8 cellular contexts compared by ENCODE assay signal in the genomic region with DNA sequence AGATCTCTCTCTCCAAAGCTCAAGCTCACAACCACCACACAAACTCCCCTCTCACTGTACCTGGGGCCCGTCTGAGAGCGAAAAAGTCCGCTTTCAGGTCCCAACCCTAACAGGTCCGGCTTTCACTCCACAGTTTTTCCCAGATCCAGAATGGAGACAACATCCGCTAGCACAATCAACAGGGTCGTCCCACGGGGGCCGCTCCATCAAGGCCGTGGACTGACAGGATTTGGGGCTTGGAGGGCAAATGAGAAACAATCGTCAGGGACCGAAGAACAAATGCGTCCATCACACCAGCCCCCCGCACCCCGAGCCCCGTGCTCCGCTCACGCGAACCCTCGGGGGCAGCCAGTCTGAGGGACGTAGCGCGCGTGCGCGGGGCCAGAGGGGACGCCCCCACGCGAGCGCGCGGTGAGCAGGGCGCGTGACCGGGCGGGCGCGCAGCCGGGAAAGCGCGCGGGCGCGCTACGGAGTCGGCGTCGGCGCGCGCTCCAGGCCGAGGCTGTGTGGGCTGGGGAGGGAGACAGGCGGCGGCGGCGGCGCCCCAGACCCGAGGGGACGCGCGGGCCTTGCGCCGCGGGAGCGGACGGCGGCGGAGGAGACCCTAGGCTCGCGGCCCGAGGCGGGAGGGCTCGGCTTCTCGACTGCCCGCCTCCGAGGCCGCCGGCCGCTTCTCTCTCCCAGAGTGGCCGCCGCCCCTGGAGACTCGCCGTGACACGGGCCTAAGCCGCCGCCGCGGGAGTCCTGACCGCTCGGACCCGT. TPM values are rescaled to one million over a fixed set of nuclear protein-coding genes. Genes with fewer than 3 reads are reported as not detected.
DNase-seq lines count a peak whose midpoint lies in the region; ATAC-seq and TF ChIP-seq lines count a peak whose summit lies in the region.

Gene SLK, plus strand, starts transcription at position 470 of the 762 bp plus-strand sequence. CDS start 606 bp downstream, outside the sequence.

- TF ChIP-seq CTCF in epithelial cell of proximal tubule (conservative IDR thresholded peaks at IDR 0.05; ENCODE audit: low read depth, low read length), result no peak

- H3K9ac ChIP-seq in mucosa of rectum (ENCODE audit: low read depth in 1 of 2, low read length in 2 of 2), result peak within 1 kb of the TSS; percentile 99 to 100

- H3K9me3 ChIP-seq in mucosa of rectum (ENCODE audit: control insufficient read depth in 2 of 2, low read length in 2 of 2), result no peaks in the 10 kb centered on the region

- peak within 1 kb of the TSS; percentile 95 for H3K4me3 ChIP-seq in epithelial cell of proximal tubule (ENCODE audit: low read depth, low read length)
- peak within 1 kb of the TSS; percentile 92 to 100 for H3K4me3 ChIP-seq in mucosa of rectum (ENCODE audit: low read length in 2 of 2)

- peak within 1 kb of the TSS; percentile 93 to 96 for H3K27ac ChIP-seq in mucosa of rectum (ENCODE audit: low read depth in 2 of 2, low read length in 2 of 2)

- peaks cover 17 to 23% of the 10 kb centered on the region in 2 donors for H3K4me1 ChIP-seq in mucosa of rectum (ENCODE audit: control insufficient read depth in 2 of 2, insufficient read depth in 2 of 2, low read length in 2 of 2)

- ATAC-seq in GM19468 (IDR thresholded peaks at IDR 0.05; ENCODE audit: extremely low read depth, unreplicated experiment), result peak; percentile 78

- no peaks in the 10 kb centered on the region for H3K36me3 ChIP-seq in mucosa of rectum (ENCODE audit: control insufficient read depth in 2 of 2, insufficient read depth in 2 of 2, low read length in 2 of 2)

- no peaks in the 10 kb centered on the region for H3K27me3 ChIP-seq in mucosa of rectum (ENCODE audit: control insufficient read depth in 2 of 2, insufficient read depth in 2 of 2, low read length in 2 of 2)

- DNase-seq in COR-L47 (lab: John Stamatoyannopoulos, UW), result peak; percentile 45
- peak; percentile 32 for DNase-seq in HS-5 (ENCODE audit: low read depth)
- DNase-seq in OCI-M1 (lab: John Stamatoyannopoulos, UW), result peak; percentile 88
- peak; percentile 87 for DNase-seq in activated T-cell treated with anti-CD3 and anti-CD28 coated beads for 48 hours (ENCODE audit: low read depth)
- no peak for DNase-seq in epithelial cell of proximal tubule (ENCODE audit: low read depth)
- peak; percentile 58 to 69 for DNase-seq in stimulated activated CD8-positive, alpha-beta memory T cell treated with anti-CD3 and anti-CD28 coated beads, Interleukin-4, amount 100 ng/mL, for 4 hours (ENCODE audit: low read depth in 2 of 2, low spot score in 1 of 2)

RNA-seq across cellular contexts. Expression of gene SLK, which starts in this region (rescaled TPM):
- total RNA-seq in epithelial cell of proximal tubule, result 25.8 and 30.4 TPM in 2 replicates
